In the genomic region with DNA sequence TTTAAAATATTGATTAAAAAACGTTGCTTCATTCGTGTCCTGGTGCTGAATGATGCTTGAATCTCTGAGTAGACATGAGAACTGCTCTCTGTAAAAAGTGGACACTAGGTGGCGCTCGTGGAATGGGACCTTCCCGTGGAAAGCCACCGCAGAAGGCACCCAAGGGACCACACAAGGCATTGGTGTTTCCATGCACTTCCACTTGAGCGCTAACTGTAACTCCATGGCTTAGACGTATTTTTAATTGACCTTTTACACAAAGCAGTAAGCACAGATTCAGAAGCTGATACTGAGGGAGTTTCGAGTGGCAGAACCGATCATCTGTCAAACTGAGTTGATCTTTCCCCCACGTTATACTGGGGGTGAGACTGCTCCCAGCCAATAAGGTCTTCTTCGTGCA, we compare ENCODE assay signal across 8 cellular contexts.
A peak's percentile ranks its signal among the peaks of the same experiment; 100 is the strongest.
DNase-seq lines count a peak whose midpoint lies in the region; ATAC-seq and TF ChIP-seq lines count a peak whose summit lies in the region.

No MANE protein-coding gene starts in this region.

- WGBS in right cardiac atrium: 32% methylated on average over 12 of the region's 12 CpGs

- peak overlapping the region; percentile 66 for H3K27ac Mint-ChIP-seq in T-helper 2 cell treated with Interferon-gamma antibody and Interleukin-4, amounts not matched to agents 5 μg/mL and 100 μg/mL, for 36 hours

- no peaks in the 10 kb centered on the region for H3K27me3 ChIP-seq in right cardiac atrium (ENCODE audit: control insufficient read depth, insufficient read depth)

- TF ChIP-seq CTCF in GM10266 (IDR thresholded peaks at IDR 0.05; ENCODE audit: control insufficient read depth, insufficient read depth, low read depth, missing control alignments): peak; percentile 86

- peak; percentile 82 for ATAC-seq in HG02571 (IDR thresholded peaks at IDR 0.05; ENCODE audit: unreplicated experiment)
- ATAC-seq in right cardiac atrium: peak; percentile 74 to 76
- ATAC-seq in GM19455 (IDR thresholded peaks at IDR 0.05; ENCODE audit: unreplicated experiment): no peak

- intact Hi-C loops in right cardiac atrium (cut with DNase I): loop anchor here (5.0 to 10.0 kb wide), 4 partner anchors 132 to 668 kb away; partner anchors contain the start of gene PRKCH (in 2 of the 4)

- no peaks in the 10 kb centered on the region for H3K4me1 ChIP-seq in right cardiac atrium (ENCODE audit: control insufficient read depth, insufficient read depth, low read length)

- H3K36me3 Mint-ChIP-seq in T-helper 2 cell treated with Interferon-gamma antibody and Interleukin-4, amounts not matched to agents 5 μg/mL and 100 μg/mL, for 36 hours (ENCODE audit: low read depth): peaks cover 83% of the 10 kb centered on the region

- H3K9me3 Mint-ChIP-seq in T-helper 2 cell treated with Interferon-gamma antibody and Interleukin-4, amounts not matched to agents 5 μg/mL and 100 μg/mL, for 36 hours: peaks cover 3% of the 10 kb centered on the region

- no peaks in the 10 kb centered on the region for H3K9me3 ChIP-seq in right cardiac atrium (ENCODE audit: control insufficient read depth, low read length)

- no peaks in the 10 kb centered on the region for H3K27me3 Mint-ChIP-seq in T-helper 2 cell treated with Interferon-gamma antibody and Interleukin-4, amounts not matched to agents 5 μg/mL and 100 μg/mL, for 36 hours (ENCODE audit: low read depth)

- no peak overlapping the region for H3K27ac ChIP-seq in right cardiac atrium (ENCODE audit: low read length)

- H3K4me3 Mint-ChIP-seq in T-helper 2 cell treated with Interferon-gamma antibody and Interleukin-4, amounts not matched to agents 5 μg/mL and 100 μg/mL, for 36 hours: no peak overlapping the region

- DNase-seq in GM10266 (ENCODE audit: extremely low spot score): peak; percentile 58
- DNase-seq in NCI-H1436 (lab: John Stamatoyannopoulos, UW): peak; percentile 91
- peak; percentile 70 for DNase-seq in T-helper 2 cell treated with Interferon-gamma antibody and Interleukin-4, amounts not matched to agents 5 μg/mL and 100 μg/mL, for 36 hours (ENCODE audit: low spot score)
- DNase-seq in amniotic stem cell (lab: John Stamatoyannopoulos, UW): peak; percentile 56
- DNase-seq in right cardiac atrium: peak; percentile 85 to 89 (median 86)
- peak; percentile 70 to 81 for DNase-seq in stimulated activated CD4-positive, alpha-beta T cell treated with anti-CD3 and anti-CD28 coated beads, Interleukin-12 subunit alpha, Interleukin-12 subunit beta, amount 100 ng/mL, for 24 hours (ENCODE audit: low read depth in 2 of 2)

- H3K4me1 Mint-ChIP-seq in T-helper 2 cell treated with Interferon-gamma antibody and Interleukin-4, amounts not matched to agents 5 μg/mL and 100 μg/mL, for 36 hours (ENCODE audit: low read depth): peaks cover 59% of the 10 kb centered on the region

- no peak overlapping the region for H3K4me3 ChIP-seq in right cardiac atrium (ENCODE audit: low read length)
